21 cellular contexts compared by ENCODE assay signal in genomic region chr1:93083979-93084378, GRCh38. TPM values are rescaled to one million over a fixed set of nuclear protein-coding genes. Genes with fewer than 3 reads are reported as not detected.
DNase-seq lines count a peak whose midpoint lies in the region; ATAC-seq, FAIRE-seq and TF ChIP-seq lines count a peak whose summit lies in the region.
"Had no signal": no experiment of that assay in that cellular context is flagged by ENCODE, and none has a peak within 500 bp of the region (broad histone marks: within the 10 kb centered on the region; RNA-seq: fewer than 3 reads in every experiment).

No MANE protein-coding gene starts in this region.

- H3K9me1 ChIP-seq in K562 (ENCODE audit: control insufficient read depth, insufficient read depth, low read length) = no peaks in the 10 kb centered on the region

- H3K4me3 Mint-ChIP-seq in activated naive CD8-positive, alpha-beta T cell treated with anti-CD3 and anti-CD28 coated beads, Interleukin-2, amount 10 ng/mL, durations not matched to agents 7 days and 5 days = peak overlapping the region; percentile 48
- H3K4me3 Mint-ChIP-seq in activated naive CD8-positive, alpha-beta T cell treated with anti-CD3 and anti-CD28 coated beads for 36 hours = no peak overlapping the region
- peak overlapping the region; percentile 65 for H3K4me3 Mint-ChIP-seq in neural crest cell
- H3K4me3 Mint-ChIP-seq: B cell had no signal

- H3K4me1 ChIP-seq in Loucy (ENCODE audit: insufficient read depth, low read length, poor library complexity, severe bottlenecking) (peaks cover 55% of the 10 kb centered on the region), K562 (replicated peaks in 1 of 2; ENCODE audit: control insufficient read depth in 2 of 2, insufficient read depth in 2 of 2, low read length in 2 of 2) (peaks cover 0 to 3% of the 10 kb centered on the region in 2 experiments; a peak in 1 of 5 replicates)

- no peaks in the 10 kb centered on the region for H3K27me3 ChIP-seq in Loucy (ENCODE audit: insufficient read depth, low read length, poor library complexity, severe bottlenecking)
- H3K27me3 ChIP-seq in K562 (ENCODE audit: control insufficient read depth in 2 of 2, insufficient read depth in 2 of 2, low read length in 2 of 2) = no peaks in the 10 kb centered on the region

- TF ChIP-seq CTCF in Loucy (conservative IDR thresholded peaks at IDR 0.05; ENCODE audit: low read length) (no peak), K562 (IDR thresholded peaks at IDR 0.05 in 2 of 3, conservative IDR thresholded peaks at IDR 0.05 in 1 of 3; ENCODE audit: insufficient read depth in 2 of 3, low read depth in 1 of 3, low read length in 3 of 3) (no peak), neural crest cell (conservative IDR thresholded peaks at IDR 0.05) (no peak)

- POLR2A ChIA-PET in activated naive CD8-positive, alpha-beta T cell treated with anti-CD3 and anti-CD28 coated beads, Interleukin-2, amount 10 ng/mL, durations not matched to agents 7 days and 5 days (lab: Charles Lee) = no interaction called here
- POLR2A ChIA-PET in K562 (lab: Yijun Ruan, JAX) = no interaction called here

- H3K36me3 ChIP-seq in Loucy (ENCODE audit: insufficient read depth, low read length) (peaks cover 15% of the 10 kb centered on the region), K562 (ENCODE audit: control insufficient read depth, insufficient read depth, low read length) (peaks cover 62% of the 10 kb centered on the region)

- no peak overlapping the region for H3K27ac Mint-ChIP-seq in activated naive CD8-positive, alpha-beta T cell treated with anti-CD3 and anti-CD28 coated beads, Interleukin-2, amount 10 ng/mL, durations not matched to agents 7 days and 5 days
- no peak overlapping the region for H3K27ac Mint-ChIP-seq in activated naive CD8-positive, alpha-beta T cell treated with anti-CD3 and anti-CD28 coated beads for 36 hours
- H3K27ac Mint-ChIP-seq in neural crest cell (ENCODE audit: unreplicated experiment) = no peak overlapping the region
- H3K27ac Mint-ChIP-seq: B cell had no signal

- BruUV-seq in K562 (replicated peaks; lab: Mats Ljungman, UMichigan) = no TSS peak

- H3K27me3 Mint-ChIP-seq in activated naive CD8-positive, alpha-beta T cell treated with anti-CD3 and anti-CD28 coated beads, Interleukin-2, amount 10 ng/mL, durations not matched to agents 7 days and 5 days = no peaks in the 10 kb centered on the region
- H3K27me3 Mint-ChIP-seq in activated naive CD8-positive, alpha-beta T cell treated with anti-CD3 and anti-CD28 coated beads for 36 hours = no peaks in the 10 kb centered on the region
- no peaks in the 10 kb centered on the region for H3K27me3 Mint-ChIP-seq in neural crest cell (ENCODE audit: low read depth)
- H3K27me3 Mint-ChIP-seq: B cell; CD4-positive, CD25-positive, alpha-beta regulatory T cell; CD8-positive, alpha-beta memory T cell; IgD-negative memory B cell had no signal

- H3K9me3 ChIP-seq in Loucy (ENCODE audit: insufficient read depth, low read depth, low read length) (no peaks in the 10 kb centered on the region), K562 (replicated peaks; ENCODE audit: control insufficient read depth, insufficient read depth, low read depth, low read length) (peaks cover 23% of the 10 kb centered on the region)

- no peak for FAIRE-seq in K562 (lab: Jason Lieb, UNC)
- FAIRE-seq: HepG2 had no signal

- H2AFZ ChIP-seq in Loucy (ENCODE audit: low read length) (no peak overlapping the region), K562 (ENCODE audit: low read depth, low read length) (no peak overlapping the region)

- CTCF ChIA-PET in K562 (lab: Yijun Ruan, JAX; ENCODE audit: low intra/inter-chr PET ratio) = interaction anchor here (0.6 kb wide), 1 partner anchor 572 kb away, joined by 3 read pairs; no protein-coding TSS in a partner anchor

- H3K79me2 ChIP-seq in Loucy (ENCODE audit: insufficient read depth, low read length) (peaks cover 99% of the 10 kb centered on the region), K562 (ENCODE audit: control insufficient read depth, insufficient read depth, low read length) (peaks cover 98% of the 10 kb centered on the region)

- peaks cover 46% of the 10 kb centered on the region for H3K36me3 Mint-ChIP-seq in activated naive CD8-positive, alpha-beta T cell treated with anti-CD3 and anti-CD28 coated beads, Interleukin-2, amount 10 ng/mL, durations not matched to agents 7 days and 5 days
- peaks cover 52% of the 10 kb centered on the region for H3K36me3 Mint-ChIP-seq in activated naive CD8-positive, alpha-beta T cell treated with anti-CD3 and anti-CD28 coated beads for 36 hours
- peaks cover 37% of the 10 kb centered on the region for H3K36me3 Mint-ChIP-seq in neural crest cell (ENCODE audit: low read depth)

- intact Hi-C loops in K562 (cut with micrococcal nuclease) = loop anchor here (5.0 kb wide), 2 partner anchors 53 to 263 kb away; partner anchors contain the start of gene DR1

- H4K20me1 ChIP-seq in Loucy (ENCODE audit: insufficient read depth, low read length, poor library complexity, severe bottlenecking) (peaks cover 96% of the 10 kb centered on the region), K562 (replicated peaks; ENCODE audit: control insufficient read depth, insufficient read depth, low read length) (no peaks in the 10 kb centered on the region)

- H3K9ac ChIP-seq in Loucy (ENCODE audit: low read depth, low read length, poor library complexity, severe bottlenecking) (peak overlapping the region; percentile 31), K562 (ENCODE audit: insufficient read depth in 1 of 2, low read depth in 2 of 2, low read length in 2 of 2) (no peak overlapping the region)

- H3K4me1 Mint-ChIP-seq in activated naive CD8-positive, alpha-beta T cell treated with anti-CD3 and anti-CD28 coated beads, Interleukin-2, amount 10 ng/mL, durations not matched to agents 7 days and 5 days = peaks cover 30% of the 10 kb centered on the region
- H3K4me1 Mint-ChIP-seq in activated naive CD8-positive, alpha-beta T cell treated with anti-CD3 and anti-CD28 coated beads for 36 hours = peaks cover 46% of the 10 kb centered on the region
- H3K4me1 Mint-ChIP-seq in neural crest cell = peaks cover 23% of the 10 kb centered on the region

- DNase-seq in activated naive CD8-positive, alpha-beta T cell treated with anti-CD3 and anti-CD28 coated beads, Interleukin-2, amount 10 ng/mL, durations not matched to agents 7 days and 5 days = no peak
- DNase-seq in activated naive CD8-positive, alpha-beta T cell treated with anti-CD3 and anti-CD28 coated beads for 36 hours = no peak
- DNase-seq in K562 (ENCODE audit: extremely low read depth in 1 of 4, low spot score in 3 of 4) (no peak), neural crest cell (ENCODE audit: low read depth, low spot score) (no peak), NCI-H226 (no peak)
- DNase-seq in activated CD4-positive, alpha-beta T cell treated with anti-CD3 and anti-CD28 coated beads for 4 hours = no peak
- DNase-seq: C1 segment of cervical spinal cord; CD4-positive, CD25-positive, alpha-beta regulatory T cell; CD8-positive, alpha-beta memory T cell; COR-L47; DMS 273 treated with DMSO at 0.1 percent for 48 hours; DMS53; GDM1; GOT3; H7 had no signal

- H3F3A ChIP-seq in Loucy (ENCODE audit: low read depth) = no peaks in the 10 kb centered on the region

- no peak for TF ChIP-seq EP300 in K562 (IDR thresholded peaks at IDR 0.05; ENCODE audit: low read length)

- no peak overlapping the region for H3K27ac ChIP-seq in K562 (ENCODE audit: extremely low read depth, low read depth, low read length)

- 94% methylated on average over 2 of the region's 2 CpGs for WGBS in K562 (ENCODE audit: insufficient coverage, low coverage, missing lambda C conversion rate)

- TF ChIP-seq POLR2A in K562 (conservative IDR thresholded peaks at IDR 0.05) = no peak

- peak overlapping the region; percentile 98 for H3K4me2 ChIP-seq in Loucy (ENCODE audit: low read depth, low read length, poor library complexity, severe bottlenecking)
- H3K4me2 ChIP-seq in K562 (ENCODE audit: insufficient read depth, low read length) = no peak overlapping the region

- no peak for ATAC-seq in activated naive CD8-positive, alpha-beta T cell treated with anti-CD3 and anti-CD28 coated beads, Interleukin-2, amount 10 ng/mL, durations not matched to agents 7 days and 5 days (ENCODE audit: low read depth)
- no peak for ATAC-seq in K562
- no peak for ATAC-seq in HG02610 (IDR thresholded peaks at IDR 0.05; ENCODE audit: unreplicated experiment)
- ATAC-seq: HCT116, HepG2 had no signal

- TF ChIP-seq RAD21 in K562 (CRISPR knock-in tag; conservative IDR thresholded peaks at IDR 0.05 in 1 of 2, IDR thresholded peaks at IDR 0.05 in 1 of 2) = no peak

- H3K9me3 Mint-ChIP-seq in activated naive CD8-positive, alpha-beta T cell treated with anti-CD3 and anti-CD28 coated beads, Interleukin-2, amount 10 ng/mL, durations not matched to agents 7 days and 5 days = peaks cover 4% of the 10 kb centered on the region
- peaks cover 4% of the 10 kb centered on the region for H3K9me3 Mint-ChIP-seq in activated naive CD8-positive, alpha-beta T cell treated with anti-CD3 and anti-CD28 coated beads for 36 hours
- peaks cover 8% of the 10 kb centered on the region for H3K9me3 Mint-ChIP-seq in neural crest cell
- H3K9me3 Mint-ChIP-seq: CD4-positive, CD25-positive, alpha-beta regulatory T cell; CD8-positive, alpha-beta memory T cell; IgD-negative memory B cell had no signal

- no peaks in the 10 kb centered on the region for H3K9me2 ChIP-seq in Loucy (replicated peaks; ENCODE audit: low read depth, low read length)

- in situ Hi-C loops in K562 (cut with MboI) = no loop called here

- H3K4me3 ChIP-seq in Loucy (ENCODE audit: low read length, poor library complexity, severe bottlenecking) (peak overlapping the region; percentile 96), K562 (no peak overlapping the region)

RNA-seq across cellular contexts. Expression of gene MTF2, which starts 4.9 kb away (rescaled TPM):
- 10 to 100 TPM; 61.6 to 66.8 TPM for total RNA-seq in activated naive CD8-positive, alpha-beta T cell treated with anti-CD3 and anti-CD28 coated beads, Interleukin-2, amount 10 ng/mL, durations not matched to agents 7 days and 5 days
- total RNA-seq in activated naive CD8-positive, alpha-beta T cell treated with anti-CD3 and anti-CD28 coated beads for 36 hours = 10 to 100 TPM; 49.6 to 59.4 TPM
- 113 and 169 TPM in 2 replicates for total RNA-seq in K562 (2011; cell fraction: chromatin; rRNA removed; ENCODE audit: low replicate concordance)
- 52.4 and 56.5 TPM in 2 replicates for total RNA-seq in K562 (2011; cell fraction: nucleolus; rRNA removed)
- 83.4 and 116 TPM in 2 replicates for total RNA-seq in K562 (2011; cell fraction: nucleoplasm; rRNA removed)
- total RNA-seq in K562 (2014; rRNA removed) (41.8 and 59.6 TPM in 2 replicates), K562 (2014; rRNA removed; fragmentation: Illumina TruSeq; extraction: Trizol) (61.0 and 73.0 TPM in 2 replicates), K562 (2015; rRNA removed; fragmentation: Illumina TruSeq; extraction: Trizol) (48.6 and 57.7 TPM in 2 replicates), K562 (2021) (65.2 and 73.5 TPM in 2 replicates), neural crest cell (77.1 and 83.5 TPM in 2 replicates)
- polyA plus RNA-seq in K562 (2011; rRNA removed) (102 and 124 TPM in 2 replicates), K562 (2014; fragmentation: Illumina TruSeq; extraction: Trizol) (46.4 and 49.6 TPM in 2 replicates), K562 (2014; fragmentation: Nextera tagmentation; extraction: Ambion mirVana) (10 to 100 TPM; 29.3 to 35.7 TPM), K562 (2014; rRNA removed) (44.1 and 48.3 TPM in 2 replicates)
- polyA plus RNA-seq in K562 (2011; cell fraction: cytosol; rRNA removed) = 33.7 and 48.2 TPM in 2 replicates
- 70.9 and 72.2 TPM in 2 replicates for polyA plus RNA-seq in K562 (2011; cell fraction: nucleus; rRNA removed)
- polyA plus RNA-seq in K562 (2012) = 26.3 and 52.8 TPM in 2 replicates
- 207 and 218 TPM in 2 replicates for polyA minus RNA-seq in K562 (2011; rRNA and poly(A)+ RNA removed)
- polyA minus RNA-seq in K562 (2011; cell fraction: cytosol; rRNA and poly(A)+ RNA removed) = 42.9 and 48.8 TPM in 2 replicates
- 80.4 and 145 TPM in 2 replicates for polyA minus RNA-seq in K562 (2011; cell fraction: nucleus; rRNA and poly(A)+ RNA removed)
